In genomic region chr19:18203408-18203862, GRCh38 we compare ENCODE assay signal across 8 cellular contexts. TPM values are rescaled to one million over a fixed set of nuclear protein-coding genes. Genes with fewer than 3 reads are reported as not detected.
DNase-seq lines count a peak whose midpoint lies in the region; ATAC-seq and TF ChIP-seq lines count a peak whose summit lies in the region.

No MANE protein-coding gene starts in this region.

- H3K36me3 ChIP-seq in PC-9 (ENCODE audit: low read depth) (no peaks in the 10 kb centered on the region), subcutaneous abdominal adipose tissue (ENCODE audit: control insufficient read depth in 5 of 5, insufficient read depth in 5 of 5, low read length in 5 of 5) (peaks cover 0 to 13% (median 7%) of the 10 kb centered on the region in 5 donors)

- peak overlapping the region; percentile 90 for H3K4me3 Mint-ChIP-seq in chondrocyte (ENCODE audit: unreplicated experiment)

- peaks cover 3% of the 10 kb centered on the region for H3K36me3 Mint-ChIP-seq in chondrocyte (ENCODE audit: low read depth)

- H3K79me2 ChIP-seq in PC-9 (ENCODE audit: low read depth) = no peaks in the 10 kb centered on the region

- peak; percentile 1 for ATAC-seq in Right ventricle myocardium inferior

- H3K9me3 Mint-ChIP-seq in chondrocyte (ENCODE audit: low read depth) = no peaks in the 10 kb centered on the region

- peak overlapping the region; percentile 94 for H3K4me2 ChIP-seq in PC-9

- H3K27me3 ChIP-seq in PC-9 (ENCODE audit: insufficient read depth, low read depth) = no peaks in the 10 kb centered on the region
- H3K27me3 ChIP-seq in subcutaneous abdominal adipose tissue (ENCODE audit: control insufficient read depth in 5 of 5, insufficient read depth in 4 of 5, low read length in 5 of 5) = peaks cover 0 to under 1% (median 0%) of the 10 kb centered on the region in 5 donors

- CTCF ChIA-PET in PC-9 (lab: Charles Lee) = interaction anchor here (0.6 to 1.0 kb wide), 5 partner anchors 16 to 216 kb away, joined by 3 to 5 read pairs (median 4); partner anchors contain the start of gene SSBP4

- H3K9me3 ChIP-seq in PC-9 (ENCODE audit: insufficient read depth, low read depth) (no peaks in the 10 kb centered on the region), subcutaneous abdominal adipose tissue (ENCODE audit: control insufficient read depth in 5 of 5, low read length in 5 of 5) (no peaks in the 10 kb centered on the region)

- H3K4me3 ChIP-seq in PC-9 (peak overlapping the region; percentile 66), subcutaneous abdominal adipose tissue (ENCODE audit: low read depth in 1 of 5, low read length in 5 of 5) (peak overlapping the region in 4 of 5 donors; percentile 78 to 86 (median 86))

- TF ChIP-seq CTCF in PC-9 (conservative IDR thresholded peaks at IDR 0.05) (no peak), chondrocyte (IDR thresholded peaks at IDR 0.05) (no peak)

- H3K9ac ChIP-seq in subcutaneous abdominal adipose tissue (ENCODE audit: low read length in 5 of 5) = peak overlapping the region in 3 of 5 donors; percentile 35 to 70 (median 66)

- H4K20me1 ChIP-seq in PC-9 (ENCODE audit: insufficient read depth) = no peaks in the 10 kb centered on the region

- peaks cover under 1% of the 10 kb centered on the region for H3K27me3 Mint-ChIP-seq in chondrocyte (ENCODE audit: low read depth)

- peak overlapping the region; percentile 66 for H3K27ac Mint-ChIP-seq in chondrocyte (ENCODE audit: unreplicated experiment)

- POLR2A ChIA-PET in PC-9 (lab: Charles Lee; ENCODE audit: unreplicated experiment) = interaction anchor here (1.0 kb wide), 1 partner anchor 21 kb away, joined by 3 read pairs; no protein-coding TSS in a partner anchor

- H2AFZ ChIP-seq in PC-9 = peak overlapping the region; percentile 74

- peaks cover 10% of the 10 kb centered on the region; the same call in 1 of the 2 replicates for H3F3A ChIP-seq in PC-9 (ENCODE audit: insufficient read depth, low read depth)

- H3K27ac ChIP-seq in PC-9 (no peak overlapping the region), subcutaneous abdominal adipose tissue (ENCODE audit: low read depth, low read length) (no peak overlapping the region)

- H3K4me1 Mint-ChIP-seq in chondrocyte (ENCODE audit: low read depth) = peaks cover 28% of the 10 kb centered on the region

- H3K4me1 ChIP-seq in PC-9 (replicated peaks; ENCODE audit: insufficient read depth) = peaks cover 13% of the 10 kb centered on the region
- peaks cover 3 to 31% (median 28%) of the 10 kb centered on the region in 5 donors for H3K4me1 ChIP-seq in subcutaneous abdominal adipose tissue (ENCODE audit: control insufficient read depth in 5 of 5, insufficient read depth in 5 of 5, low read length in 5 of 5)

- no TSS peak for BruUV-seq in PC-9 (replicated peaks; lab: Mats Ljungman, UMichigan)

- intact Hi-C loops in Right ventricle myocardium inferior (cut with DNase I) = loop anchor here (1.0 to 5.0 kb wide), 3 partner anchors 9 to 209 kb away; partner anchors contain the start of gene PIK3R2
- intact Hi-C loops in cardiac septum (cut with DNase I) = loop anchor here (1.0 to 10.0 kb wide), 3 partner anchors 10 to 211 kb away; partner anchors contain the start of genes LSM4, MPV17L2 and SSBP4
- intact Hi-C loops in PC-9 (cut with micrococcal nuclease; ENCODE audit: unreplicated experiment) = no loop called here

- H3K9me2 ChIP-seq in PC-9 (ENCODE audit: insufficient read depth) = no peaks in the 10 kb centered on the region

- DNase-seq in Right ventricle myocardium inferior (ENCODE audit: missing footprints) (peak; percentile 81), cardiac septum (ENCODE audit: low spot score) (no peak), PC-9 (no peak), chondrocyte (ENCODE audit: low spot score) (no peak), medulla oblongata (ENCODE audit: extremely low spot score) (peak; percentile 60), GOT3 (lab: John Stamatoyannopoulos, UW) (no peak), DMS153 treated with DMSO at 0.1 percent for 48 hours (lab: John Stamatoyannopoulos, UW; ENCODE audit: unreplicated experiment) (no peak)

RNA-seq across cellular contexts. Expression of gene RAB3A, which starts 0.4 kb away (rescaled TPM):
- total RNA-seq in Right ventricle myocardium inferior (25.4 TPM), cardiac septum (21.7 TPM), PC-9 (2021) (4.0 and 4.1 TPM in 2 replicates), chondrocyte (3.4 to 6.1 TPM (median 3.8 TPM) in 3 replicates)

RNA-seq across cellular contexts. Expression of gene MPV17L2, which starts 10.4 kb away (rescaled TPM):
- 12.0 TPM for total RNA-seq in Right ventricle myocardium inferior
- total RNA-seq in cardiac septum = 14.6 TPM
- 11.2 and 12.1 TPM in 2 replicates for total RNA-seq in PC-9 (2021)
- total RNA-seq in chondrocyte = 10.9 to 14.2 TPM (median 12.8 TPM) in 3 replicates

RNA-seq across cellular contexts. Expression of gene PDE4C, which starts 22.8 kb away (rescaled TPM):
- total RNA-seq in Right ventricle myocardium inferior (1.1 TPM), cardiac septum (1.3 TPM), PC-9 (2021) (2.2 and 3.8 TPM in 2 replicates), chondrocyte (2.9 to 3.4 TPM in 2 of 3 replicates, not detected in the other)

RNA-seq across cellular contexts. Expression of gene IFI30, which starts 29.8 kb away (rescaled TPM):
- total RNA-seq in Right ventricle myocardium inferior = 32.5 TPM
- total RNA-seq in cardiac septum = 14.6 TPM
- 26.1 and 35.8 TPM in 2 replicates for total RNA-seq in PC-9 (2021)
- 0.33 to 2.1 TPM (median 1.7 TPM) in 3 replicates for total RNA-seq in chondrocyte

RNA-seq across cellular contexts. Expression of gene PIK3R2, which starts 50.5 kb away (rescaled TPM):
- total RNA-seq in Right ventricle myocardium inferior = 21.7 TPM
- 28.3 TPM for total RNA-seq in cardiac septum
- total RNA-seq in PC-9 (2021) = 58.3 and 61.8 TPM in 2 replicates
- 67.6 to 96.3 TPM (median 73.1 TPM) in 3 replicates for total RNA-seq in chondrocyte

Comparison
In these comparisons a context has a peak if more than half of its experiments do, and no peak if none do; other contexts are left out.
1. DNase-seq: peak in Right ventricle myocardium inferior (single experiment) and medulla oblongata (single experiment); none in cardiac septum (single experiment), PC-9 (0 of 2), chondrocyte (single experiment), GOT3 (single experiment) and DMS153 treated with DMSO at 0.1 percent for 48 hours (single experiment).